2 cellular contexts compared by ENCODE assay signal in genomic region chr11:120519474-120519873, GRCh38.
TF ChIP-seq lines count a peak whose summit lies in the region.

No MANE protein-coding gene starts in this region.

TF ChIP-seq in HepG2, 621 proteins besides CTCF, POLR2A, EP300 and RAD21:
- TF ChIP-seq ZNF570 (CRISPR knock-in tag; IDR thresholded peaks at IDR 0.05; ENCODE audit: borderline replicate concordance) (no peak), HHEX (CRISPR knock-in tag; IDR thresholded peaks at IDR 0.05) (no peak), MIER2 (CRISPR knock-in tag; IDR thresholded peaks at IDR 0.05) (no peak), ZNF629 (CRISPR knock-in tag; conservative IDR thresholded peaks at IDR 0.05) (peak; percentile 67)

TF ChIP-seq in H1, 55 proteins besides CTCF, POLR2A, EP300 and RAD21:
- TF ChIP-seq YY1 (IDR thresholded peaks at IDR 0.05; ENCODE audit: low read depth, low read length): no peak
- TF ChIP-seq TCF12 (IDR thresholded peaks at IDR 0.05; ENCODE audit: low read depth, low read length): no peak
- TF ChIP-seq KDM1A (IDR thresholded peaks at IDR 0.05; ENCODE audit: borderline replicate concordance, low read length): 0 out of 2 replicates have a peak, but pooled peaks have one; percentile 36
